ENCODE assay signal across 11 cellular contexts in genomic region chr7:30796105-30796869, GRCh38. TPM values are rescaled to one million over a fixed set of nuclear protein-coding genes. Genes with fewer than 3 reads are reported as not detected.
DNase-seq lines count a peak whose midpoint lies in the region; ATAC-seq and TF ChIP-seq lines count a peak whose summit lies in the region.
"Had no signal": no experiment of that assay in that cellular context is flagged by ENCODE, and none has a peak within 500 bp of the region (broad histone marks: within the 10 kb centered on the region; RNA-seq: fewer than 3 reads in every experiment).

No MANE protein-coding gene starts in this region.

- BruUV-seq in PC-9 (replicated peaks; lab: Mats Ljungman, UMichigan) = no TSS peak

- H3K9me3 ChIP-seq in PC-9 (ENCODE audit: insufficient read depth, low read depth) = no peaks in the 10 kb centered on the region
- no peaks in the 10 kb centered on the region for H3K9me3 ChIP-seq in thoracic aorta

- H3K27ac ChIP-seq in PC-9 (peak overlapping the region; percentile 48), thoracic aorta (peak overlapping the region; percentile 20 to 61)

- peaks cover 17% of the 10 kb centered on the region for H3K4me1 Mint-ChIP-seq in activated T-cell treated with anti-CD3 and anti-CD28 coated beads, Interleukin-2, amount 50 U/mL, for 24 hours (ENCODE audit: low read depth)

- no peak for DNase-seq in activated T-cell treated with anti-CD3 and anti-CD28 coated beads, Interleukin-2, amount 50 U/mL, for 24 hours
- DNase-seq in activated T-cell treated with anti-CD3 and anti-CD28 coated beads, Interleukin-2, amount 50 U/mL, for 48 hours = no peak
- DNase-seq in PC-9 (peak in 1 of 2 experiments; percentile 64), foreskin fibroblast (peak; percentile 63 to 82), thoracic aorta (ENCODE audit: low spot score) (no peak), CD1c-positive myeloid dendritic cell (ENCODE audit: extremely low spot score) (no peak), NAMALWA (ENCODE audit: low spot score) (no peak)
- DNase-seq: left cardiac atrium; NCI-H187 treated with DMSO at 0.1 percent for 48 hours; stimulated activated CD4-positive, alpha-beta T cell treated with anti-CD3 and anti-CD28 coated beads, Interleukin-4, amount 100 ng/mL, for 4 hours had no signal

- peak overlapping the region; percentile 52 for H3K4me2 ChIP-seq in PC-9

- no peaks in the 10 kb centered on the region for H3K9me3 Mint-ChIP-seq in activated T-cell treated with anti-CD3 and anti-CD28 coated beads, Interleukin-2, amount 50 U/mL, for 24 hours

- POLR2A ChIA-PET in PC-9 (lab: Charles Lee; ENCODE audit: unreplicated experiment) = interaction anchor here (0.6 to 0.7 kb wide), 2 partner anchors 57 to 91 kb away, joined by 3 to 5 read pairs; no protein-coding TSS in a partner anchor

- intact Hi-C loops in PC-9 (cut with micrococcal nuclease; ENCODE audit: unreplicated experiment) = no loop called here

- no peaks in the 10 kb centered on the region for H3K9me2 ChIP-seq in PC-9 (ENCODE audit: insufficient read depth)

- H3K36me3 ChIP-seq in PC-9 (ENCODE audit: low read depth) (no peaks in the 10 kb centered on the region), thoracic aorta (peaks cover 2% of the 10 kb centered on the region)

- no peak for TF ChIP-seq CTCF in PC-9 (conservative IDR thresholded peaks at IDR 0.05)
- TF ChIP-seq CTCF in foreskin fibroblast (IDR thresholded peaks at IDR 0.05; ENCODE audit: low read depth, low read length) = no peak
- no peak for TF ChIP-seq CTCF in thoracic aorta (IDR thresholded peaks at IDR 0.05)

- H3K79me2 ChIP-seq in PC-9 (ENCODE audit: low read depth) = no peaks in the 10 kb centered on the region

- CTCF ChIA-PET in PC-9 (lab: Charles Lee) = interaction anchor here (0.7 to 1.0 kb wide), 2 partner anchors 51 to 1769 kb away, joined by 3 to 4 read pairs; no protein-coding TSS in a partner anchor

- H3K27me3 ChIP-seq in PC-9 (ENCODE audit: insufficient read depth, low read depth) (no peaks in the 10 kb centered on the region), thoracic aorta (replicated peaks; ENCODE audit: insufficient read depth) (no peaks in the 10 kb centered on the region)

- no peaks in the 10 kb centered on the region for H3K27me3 Mint-ChIP-seq in activated T-cell treated with anti-CD3 and anti-CD28 coated beads, Interleukin-2, amount 50 U/mL, for 24 hours

- no peak overlapping the region for H2AFZ ChIP-seq in PC-9

- H3K4me1 ChIP-seq in PC-9 (replicated peaks; ENCODE audit: insufficient read depth) (peaks cover 55% of the 10 kb centered on the region), thoracic aorta (ENCODE audit: control insufficient read depth in 1 of 2, low read depth in 2 of 2) (peaks cover 31 to 51% of the 10 kb centered on the region in 2 donors)

- ATAC-seq in thoracic aorta (ENCODE audit: insufficient number of reproducible peaks, low FRiP score, low read depth) = no peak
- ATAC-seq in HG03378 (IDR thresholded peaks at IDR 0.05; ENCODE audit: unreplicated experiment) = no peak

- no peak overlapping the region for H3K4me3 ChIP-seq in PC-9
- H3K4me3 ChIP-seq in foreskin fibroblast (ENCODE audit: low read depth in 1 of 2, low read length in 2 of 2) = no peak overlapping the region
- no peak overlapping the region for H3K4me3 ChIP-seq in thoracic aorta

- peak overlapping the region; percentile 18 for H3K27ac Mint-ChIP-seq in activated T-cell treated with anti-CD3 and anti-CD28 coated beads, Interleukin-2, amount 50 U/mL, for 24 hours

- peaks cover 36% of the 10 kb centered on the region for H3F3A ChIP-seq in PC-9 (ENCODE audit: insufficient read depth, low read depth)

- H3K36me3 Mint-ChIP-seq in activated T-cell treated with anti-CD3 and anti-CD28 coated beads, Interleukin-2, amount 50 U/mL, for 24 hours (ENCODE audit: low read depth) = no peaks in the 10 kb centered on the region

- H3K4me3 Mint-ChIP-seq in activated T-cell treated with anti-CD3 and anti-CD28 coated beads, Interleukin-2, amount 50 U/mL, for 24 hours = no peak overlapping the region

- H4K20me1 ChIP-seq in PC-9 (ENCODE audit: insufficient read depth) = peaks cover 3% of the 10 kb centered on the region; the same call in 1 of the 2 replicates

RNA-seq across cellular contexts. Expression of gene MINDY4, which starts 25.1 kb away (rescaled TPM):
- total RNA-seq in PC-9 (2021) = 11.5 and 14.8 TPM in 2 replicates
- total RNA-seq in thoracic aorta = 10 to 100 TPM; 32.0 to 44.0 TPM

RNA-seq across cellular contexts. Expression of gene INMT, which starts 44.4 kb away (rescaled TPM):
- total RNA-seq in PC-9 (2021) (not detected in 2 replicates), thoracic aorta (100 to 1,000 TPM; 137 to 243 TPM)

Comparison
In these comparisons a context has a peak if more than half of its experiments do, and no peak if none do; other contexts are left out.
1. DNase-seq: peak in foreskin fibroblast (2 of 2); none in activated T-cell treated with anti-CD3 and anti-CD28 coated beads, Interleukin-2, amount 50 U/mL, for 24 hours (single experiment), activated T-cell treated with anti-CD3 and anti-CD28 coated beads, Interleukin-2, amount 50 U/mL, for 48 hours (0 of 2), thoracic aorta (single experiment), CD1c-positive myeloid dendritic cell (single experiment) and NAMALWA (single experiment).
2. RNA of gene INMT, which starts 44.4 kb away (total RNA-seq): 137 to 243 TPM in thoracic aorta; not detected in PC-9; every median in the first group is over 100 times any median in the second.